1 cellular context compared by ENCODE assay signal in the genomic region with DNA sequence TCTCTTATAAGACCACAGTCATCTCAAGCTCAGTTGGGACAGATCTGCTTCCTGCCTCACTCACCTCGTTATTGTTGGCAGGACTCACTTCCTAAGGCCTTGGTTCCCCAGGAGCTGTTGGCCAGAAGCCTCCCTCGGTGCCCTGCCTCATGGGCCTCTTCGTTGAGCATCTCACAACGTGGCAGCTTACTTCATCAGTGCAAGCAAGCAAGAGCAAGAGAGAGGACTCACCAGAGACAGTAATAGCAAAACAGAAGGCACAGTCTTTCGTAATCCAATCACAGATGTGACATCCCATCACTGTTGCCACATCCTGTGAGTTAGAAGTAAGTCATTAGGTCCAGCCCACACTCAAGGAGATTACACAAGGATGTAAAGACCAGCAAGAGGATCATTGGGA.
TF ChIP-seq lines count a peak whose summit lies in the region.

No MANE protein-coding gene starts in this region.

TF ChIP-seq in HepG2, 621 proteins besides CTCF, POLR2A, EP300 and RAD21 (continued from another document and continues in another):
- TF ChIP-seq NR2F6 (IDR thresholded peaks at IDR 0.05) = no peak
- no peak for TF ChIP-seq NR2F6 (CRISPR knock-in tag; IDR thresholded peaks at IDR 0.05)
- TF ChIP-seq, protein P1, sequence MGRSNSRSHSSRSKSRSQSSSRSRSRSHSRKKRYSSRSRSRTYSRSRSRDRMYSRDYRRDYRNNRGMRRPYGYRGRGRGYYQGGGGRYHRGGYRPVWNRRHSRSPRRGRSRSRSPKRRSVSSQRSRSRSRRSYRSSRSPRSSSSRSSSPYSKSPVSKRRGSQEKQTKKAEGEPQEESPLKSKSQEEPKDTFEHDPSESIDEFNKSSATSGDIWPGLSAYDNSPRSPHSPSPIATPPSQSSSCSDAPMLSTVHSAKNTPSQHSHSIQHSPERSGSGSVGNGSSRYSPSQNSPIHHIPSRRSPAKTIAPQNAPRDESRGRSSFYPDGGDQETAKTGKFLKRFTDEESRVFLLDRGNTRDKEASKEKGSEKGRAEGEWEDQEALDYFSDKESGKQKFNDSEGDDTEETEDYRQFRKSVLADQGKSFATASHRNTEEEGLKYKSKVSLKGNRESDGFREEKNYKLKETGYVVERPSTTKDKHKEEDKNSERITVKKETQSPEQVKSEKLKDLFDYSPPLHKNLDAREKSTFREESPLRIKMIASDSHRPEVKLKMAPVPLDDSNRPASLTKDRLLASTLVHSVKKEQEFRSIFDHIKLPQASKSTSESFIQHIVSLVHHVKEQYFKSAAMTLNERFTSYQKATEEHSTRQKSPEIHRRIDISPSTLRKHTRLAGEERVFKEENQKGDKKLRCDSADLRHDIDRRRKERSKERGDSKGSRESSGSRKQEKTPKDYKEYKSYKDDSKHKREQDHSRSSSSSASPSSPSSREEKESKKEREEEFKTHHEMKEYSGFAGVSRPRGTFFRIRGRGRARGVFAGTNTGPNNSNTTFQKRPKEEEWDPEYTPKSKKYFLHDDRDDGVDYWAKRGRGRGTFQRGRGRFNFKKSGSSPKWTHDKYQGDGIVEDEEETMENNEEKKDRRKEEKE (IDR thresholded peaks at IDR 0.05) = no peak
- TF ChIP-seq SALL1 (CRISPR knock-in tag; IDR thresholded peaks at IDR 0.05) = 0 out of 2 replicates have a peak, but pooled peaks have one; percentile 33
- TF ChIP-seq POLR2AphosphoS5 (IDR thresholded peaks at IDR 0.05; ENCODE audit: low read depth, low read length) = peak; percentile 42; the same call in 1 of the 2 replicates
- TF ChIP-seq ZNF232 (CRISPR knock-in tag; IDR thresholded peaks at IDR 0.05; ENCODE audit: borderline replicate concordance) = no peak
- TF ChIP-seq ZNF660 (CRISPR knock-in tag; IDR thresholded peaks at IDR 0.05; ENCODE audit: borderline replicate concordance, low read depth) = no peak
- no peak for TF ChIP-seq ETV6 (CRISPR knock-in tag; conservative IDR thresholded peaks at IDR 0.05)
- TF ChIP-seq FOXC1 (CRISPR knock-in tag; IDR thresholded peaks at IDR 0.05; ENCODE audit: borderline replicate concordance) = no peak
- TF ChIP-seq, protein P2, sequence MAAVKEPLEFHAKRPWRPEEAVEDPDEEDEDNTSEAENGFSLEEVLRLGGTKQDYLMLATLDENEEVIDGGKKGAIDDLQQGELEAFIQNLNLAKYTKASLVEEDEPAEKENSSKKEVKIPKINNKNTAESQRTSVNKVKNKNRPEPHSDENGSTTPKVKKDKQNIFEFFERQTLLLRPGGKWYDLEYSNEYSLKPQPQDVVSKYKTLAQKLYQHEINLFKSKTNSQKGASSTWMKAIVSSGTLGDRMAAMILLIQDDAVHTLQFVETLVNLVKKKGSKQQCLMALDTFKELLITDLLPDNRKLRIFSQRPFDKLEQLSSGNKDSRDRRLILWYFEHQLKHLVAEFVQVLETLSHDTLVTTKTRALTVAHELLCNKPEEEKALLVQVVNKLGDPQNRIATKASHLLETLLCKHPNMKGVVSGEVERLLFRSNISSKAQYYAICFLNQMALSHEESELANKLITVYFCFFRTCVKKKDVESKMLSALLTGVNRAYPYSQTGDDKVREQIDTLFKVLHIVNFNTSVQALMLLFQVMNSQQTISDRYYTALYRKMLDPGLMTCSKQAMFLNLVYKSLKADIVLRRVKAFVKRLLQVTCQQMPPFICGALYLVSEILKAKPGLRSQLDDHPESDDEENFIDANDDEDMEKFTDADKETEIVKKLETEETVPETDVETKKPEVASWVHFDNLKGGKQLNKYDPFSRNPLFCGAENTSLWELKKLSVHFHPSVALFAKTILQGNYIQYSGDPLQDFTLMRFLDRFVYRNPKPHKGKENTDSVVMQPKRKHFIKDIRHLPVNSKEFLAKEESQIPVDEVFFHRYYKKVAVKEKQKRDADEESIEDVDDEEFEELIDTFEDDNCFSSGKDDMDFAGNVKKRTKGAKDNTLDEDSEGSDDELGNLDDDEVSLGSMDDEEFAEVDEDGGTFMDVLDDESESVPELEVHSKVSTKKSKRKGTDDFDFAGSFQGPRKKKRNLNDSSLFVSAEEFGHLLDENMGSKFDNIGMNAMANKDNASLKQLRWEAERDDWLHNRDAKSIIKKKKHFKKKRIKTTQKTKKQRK (IDR thresholded peaks at IDR 0.05; ENCODE audit: low read length) = no peak
- TF ChIP-seq THAP11 (CRISPR knock-in tag; IDR thresholded peaks at IDR 0.05) = 0 out of 2 replicates have a peak, but pooled peaks have one; percentile 15
- TF ChIP-seq RBM22 (optimal IDR thresholded peaks at IDR 0.05; ENCODE audit: low read length) = peak; percentile 20
- TF ChIP-seq ZNF747 (CRISPR knock-in tag; IDR thresholded peaks at IDR 0.05; ENCODE audit: borderline replicate concordance) = no peak
- TF ChIP-seq MTA1 (CRISPR knock-in tag; IDR thresholded peaks at IDR 0.05; ENCODE audit: borderline replicate concordance) = no peak
- TF ChIP-seq, protein P3, sequence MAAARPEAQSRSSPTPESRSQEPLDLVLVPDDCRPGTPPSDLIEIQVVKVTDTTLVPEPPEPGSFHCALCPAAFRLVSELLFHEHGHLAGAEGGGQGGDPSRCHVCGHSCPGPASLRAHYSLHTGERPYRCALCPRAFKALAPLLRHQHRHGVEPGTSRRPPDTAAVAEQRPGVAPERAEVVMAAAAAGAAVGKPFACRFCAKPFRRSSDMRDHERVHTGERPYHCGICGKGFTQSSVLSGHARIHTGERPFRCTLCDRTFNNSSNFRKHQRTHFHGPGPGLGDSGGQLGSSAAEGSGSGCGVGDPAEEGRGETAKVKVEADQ (CRISPR knock-in tag; IDR thresholded peaks at IDR 0.05; ENCODE audit: borderline replicate concordance) = no peak
- TF ChIP-seq ZNF550 (CRISPR knock-in tag; IDR thresholded peaks at IDR 0.05; ENCODE audit: borderline replicate concordance) = no peak
- no peak for TF ChIP-seq MLLT10 (CRISPR knock-in tag; IDR thresholded peaks at IDR 0.05)
- no peak for TF ChIP-seq PHB2 (IDR thresholded peaks at IDR 0.05; ENCODE audit: partially characterized antibody)
- TF ChIP-seq SOX13 (IDR thresholded peaks at IDR 0.05) = no peak
- peak in 1 of 2 experiments; percentile 19; a peak in 1 of 4 replicates for TF ChIP-seq SOX13 (CRISPR knock-in tag; conservative IDR thresholded peaks at IDR 0.05 in 1 of 2, IDR thresholded peaks at IDR 0.05 in 1 of 2)
- TF ChIP-seq, protein P4, sequence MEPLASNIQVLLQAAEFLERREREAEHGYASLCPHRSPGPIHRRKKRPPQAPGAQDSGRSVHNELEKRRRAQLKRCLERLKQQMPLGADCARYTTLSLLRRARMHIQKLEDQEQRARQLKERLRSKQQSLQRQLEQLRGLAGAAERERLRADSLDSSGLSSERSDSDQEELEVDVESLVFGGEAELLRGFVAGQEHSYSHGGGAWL (CRISPR knock-in tag; IDR thresholded peaks at IDR 0.05) = no peak
- TF ChIP-seq ZNF530 (CRISPR knock-in tag; IDR thresholded peaks at IDR 0.05; ENCODE audit: low read depth) = no peak
- peak; percentile 89 for TF ChIP-seq CEBPG (CRISPR knock-in tag; IDR thresholded peaks at IDR 0.05)
- TF ChIP-seq ATF7 (IDR thresholded peaks at IDR 0.05) = no peak
- no peak for TF ChIP-seq ATF7 (CRISPR knock-in tag; IDR thresholded peaks at IDR 0.05)
- TF ChIP-seq, protein P5, sequence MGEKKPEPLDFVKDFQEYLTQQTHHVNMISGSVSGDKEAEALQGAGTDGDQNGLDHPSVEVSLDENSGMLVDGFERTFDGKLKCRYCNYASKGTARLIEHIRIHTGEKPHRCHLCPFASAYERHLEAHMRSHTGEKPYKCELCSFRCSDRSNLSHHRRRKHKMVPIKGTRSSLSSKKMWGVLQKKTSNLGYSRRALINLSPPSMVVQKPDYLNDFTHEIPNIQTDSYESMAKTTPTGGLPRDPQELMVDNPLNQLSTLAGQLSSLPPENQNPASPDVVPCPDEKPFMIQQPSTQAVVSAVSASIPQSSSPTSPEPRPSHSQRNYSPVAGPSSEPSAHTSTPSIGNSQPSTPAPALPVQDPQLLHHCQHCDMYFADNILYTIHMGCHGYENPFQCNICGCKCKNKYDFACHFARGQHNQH (CRISPR knock-in tag; IDR thresholded peaks at IDR 0.05) = no peak
- TF ChIP-seq, protein P6, sequence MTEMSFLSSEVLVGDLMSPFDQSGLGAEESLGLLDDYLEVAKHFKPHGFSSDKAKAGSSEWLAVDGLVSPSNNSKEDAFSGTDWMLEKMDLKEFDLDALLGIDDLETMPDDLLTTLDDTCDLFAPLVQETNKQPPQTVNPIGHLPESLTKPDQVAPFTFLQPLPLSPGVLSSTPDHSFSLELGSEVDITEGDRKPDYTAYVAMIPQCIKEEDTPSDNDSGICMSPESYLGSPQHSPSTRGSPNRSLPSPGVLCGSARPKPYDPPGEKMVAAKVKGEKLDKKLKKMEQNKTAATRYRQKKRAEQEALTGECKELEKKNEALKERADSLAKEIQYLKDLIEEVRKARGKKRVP (CRISPR knock-in tag; IDR thresholded peaks at IDR 0.05) = peak in 1 of 2 experiments; percentile 29; a peak in 1 of 4 replicates
- TF ChIP-seq, protein P7, sequence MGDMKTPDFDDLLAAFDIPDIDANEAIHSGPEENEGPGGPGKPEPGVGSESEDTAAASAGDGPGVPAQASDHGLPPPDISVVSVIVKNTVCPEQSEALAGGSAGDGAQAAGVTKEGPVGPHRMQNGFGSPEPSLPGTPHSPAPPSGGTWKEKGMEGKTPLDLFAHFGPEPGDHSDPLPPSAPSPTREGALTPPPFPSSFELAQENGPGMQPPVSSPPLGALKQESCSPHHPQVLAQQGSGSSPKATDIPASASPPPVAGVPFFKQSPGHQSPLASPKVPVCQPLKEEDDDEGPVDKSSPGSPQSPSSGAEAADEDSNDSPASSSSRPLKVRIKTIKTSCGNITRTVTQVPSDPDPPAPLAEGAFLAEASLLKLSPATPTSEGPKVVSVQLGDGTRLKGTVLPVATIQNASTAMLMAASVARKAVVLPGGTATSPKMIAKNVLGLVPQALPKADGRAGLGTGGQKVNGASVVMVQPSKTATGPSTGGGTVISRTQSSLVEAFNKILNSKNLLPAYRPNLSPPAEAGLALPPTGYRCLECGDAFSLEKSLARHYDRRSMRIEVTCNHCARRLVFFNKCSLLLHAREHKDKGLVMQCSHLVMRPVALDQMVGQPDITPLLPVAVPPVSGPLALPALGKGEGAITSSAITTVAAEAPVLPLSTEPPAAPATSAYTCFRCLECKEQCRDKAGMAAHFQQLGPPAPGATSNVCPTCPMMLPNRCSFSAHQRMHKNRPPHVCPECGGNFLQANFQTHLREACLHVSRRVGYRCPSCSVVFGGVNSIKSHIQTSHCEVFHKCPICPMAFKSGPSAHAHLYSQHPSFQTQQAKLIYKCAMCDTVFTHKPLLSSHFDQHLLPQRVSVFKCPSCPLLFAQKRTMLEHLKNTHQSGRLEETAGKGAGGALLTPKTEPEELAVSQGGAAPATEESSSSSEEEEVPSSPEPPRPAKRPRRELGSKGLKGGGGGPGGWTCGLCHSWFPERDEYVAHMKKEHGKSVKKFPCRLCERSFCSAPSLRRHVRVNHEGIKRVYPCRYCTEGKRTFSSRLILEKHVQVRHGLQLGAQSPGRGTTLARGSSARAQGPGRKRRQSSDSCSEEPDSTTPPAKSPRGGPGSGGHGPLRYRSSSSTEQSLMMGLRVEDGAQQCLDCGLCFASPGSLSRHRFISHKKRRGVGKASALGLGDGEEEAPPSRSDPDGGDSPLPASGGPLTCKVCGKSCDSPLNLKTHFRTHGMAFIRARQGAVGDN (CRISPR knock-in tag; IDR thresholded peaks at IDR 0.05) = peak; percentile 46; the same call in 1 of the 2 replicates
- TF ChIP-seq HNRNPLL (IDR thresholded peaks at IDR 0.05; ENCODE audit: low read depth, low read length, poor library complexity, severe bottlenecking) = no peak
- no peak for TF ChIP-seq ZNF607 (CRISPR knock-in tag; IDR thresholded peaks at IDR 0.05; ENCODE audit: borderline replicate concordance)
- TF ChIP-seq SAP130 (CRISPR knock-in tag; IDR thresholded peaks at IDR 0.05; ENCODE audit: low read depth) = peak; percentile 44; the same call in 1 of the 2 replicates
- TF ChIP-seq, protein P8, sequence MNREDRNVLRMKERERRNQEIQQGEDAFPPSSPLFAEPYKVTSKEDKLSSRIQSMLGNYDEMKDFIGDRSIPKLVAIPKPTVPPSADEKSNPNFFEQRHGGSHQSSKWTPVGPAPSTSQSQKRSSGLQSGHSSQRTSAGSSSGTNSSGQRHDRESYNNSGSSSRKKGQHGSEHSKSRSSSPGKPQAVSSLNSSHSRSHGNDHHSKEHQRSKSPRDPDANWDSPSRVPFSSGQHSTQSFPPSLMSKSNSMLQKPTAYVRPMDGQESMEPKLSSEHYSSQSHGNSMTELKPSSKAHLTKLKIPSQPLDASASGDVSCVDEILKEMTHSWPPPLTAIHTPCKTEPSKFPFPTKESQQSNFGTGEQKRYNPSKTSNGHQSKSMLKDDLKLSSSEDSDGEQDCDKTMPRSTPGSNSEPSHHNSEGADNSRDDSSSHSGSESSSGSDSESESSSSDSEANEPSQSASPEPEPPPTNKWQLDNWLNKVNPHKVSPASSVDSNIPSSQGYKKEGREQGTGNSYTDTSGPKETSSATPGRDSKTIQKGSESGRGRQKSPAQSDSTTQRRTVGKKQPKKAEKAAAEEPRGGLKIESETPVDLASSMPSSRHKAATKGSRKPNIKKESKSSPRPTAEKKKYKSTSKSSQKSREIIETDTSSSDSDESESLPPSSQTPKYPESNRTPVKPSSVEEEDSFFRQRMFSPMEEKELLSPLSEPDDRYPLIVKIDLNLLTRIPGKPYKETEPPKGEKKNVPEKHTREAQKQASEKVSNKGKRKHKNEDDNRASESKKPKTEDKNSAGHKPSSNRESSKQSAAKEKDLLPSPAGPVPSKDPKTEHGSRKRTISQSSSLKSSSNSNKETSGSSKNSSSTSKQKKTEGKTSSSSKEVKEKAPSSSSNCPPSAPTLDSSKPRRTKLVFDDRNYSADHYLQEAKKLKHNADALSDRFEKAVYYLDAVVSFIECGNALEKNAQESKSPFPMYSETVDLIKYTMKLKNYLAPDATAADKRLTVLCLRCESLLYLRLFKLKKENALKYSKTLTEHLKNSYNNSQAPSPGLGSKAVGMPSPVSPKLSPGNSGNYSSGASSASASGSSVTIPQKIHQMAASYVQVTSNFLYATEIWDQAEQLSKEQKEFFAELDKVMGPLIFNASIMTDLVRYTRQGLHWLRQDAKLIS (CRISPR knock-in tag; IDR thresholded peaks at IDR 0.05) = no peak
- TF ChIP-seq ZNF343 (CRISPR knock-in tag; IDR thresholded peaks at IDR 0.05) = no peak
- TF ChIP-seq, protein P9, sequence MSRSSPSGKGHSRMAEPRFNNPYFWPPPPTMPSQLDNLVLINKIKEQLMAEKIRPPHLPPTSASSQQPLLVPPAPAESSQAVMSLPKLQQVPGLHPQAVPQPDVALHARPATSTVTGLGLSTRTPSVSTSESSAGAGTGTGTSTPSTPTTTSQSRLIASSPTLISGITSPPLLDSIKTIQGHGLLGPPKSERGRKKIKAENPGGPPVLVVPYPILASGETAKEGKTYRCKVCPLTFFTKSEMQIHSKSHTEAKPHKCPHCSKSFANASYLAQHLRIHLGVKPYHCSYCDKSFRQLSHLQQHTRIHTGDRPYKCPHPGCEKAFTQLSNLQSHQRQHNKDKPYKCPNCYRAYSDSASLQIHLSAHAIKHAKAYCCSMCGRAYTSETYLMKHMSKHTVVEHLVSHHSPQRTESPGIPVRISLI (CRISPR knock-in tag; IDR thresholded peaks at IDR 0.05; ENCODE audit: borderline replicate concordance) = no peak
- no peak for TF ChIP-seq ZSCAN31 (CRISPR knock-in tag; IDR thresholded peaks at IDR 0.05; ENCODE audit: low read depth)
- no peak for TF ChIP-seq SIX1 (CRISPR knock-in tag; IDR thresholded peaks at IDR 0.05; ENCODE audit: borderline replicate concordance)
- no peak for TF ChIP-seq NFE2L1 (CRISPR knock-in tag; IDR thresholded peaks at IDR 0.05; ENCODE audit: borderline replicate concordance)
- TF ChIP-seq, protein P10, sequence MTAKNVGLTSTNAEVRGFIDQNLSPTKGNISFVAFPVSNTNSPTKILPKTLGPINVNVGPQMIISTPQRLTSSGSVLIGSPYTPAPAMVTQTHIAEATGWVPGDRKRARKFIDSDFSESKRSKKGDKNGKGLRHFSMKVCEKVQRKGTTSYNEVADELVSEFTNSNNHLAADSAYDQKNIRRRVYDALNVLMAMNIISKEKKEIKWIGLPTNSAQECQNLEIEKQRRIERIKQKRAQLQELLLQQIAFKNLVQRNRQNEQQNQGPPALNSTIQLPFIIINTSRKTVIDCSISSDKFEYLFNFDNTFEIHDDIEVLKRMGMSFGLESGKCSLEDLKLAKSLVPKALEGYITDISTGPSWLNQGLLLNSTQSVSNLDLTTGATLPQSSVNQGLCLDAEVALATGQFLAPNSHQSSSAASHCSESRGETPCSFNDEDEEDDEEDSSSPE (CRISPR knock-in tag; IDR thresholded peaks at IDR 0.05) = no peak
- no peak for TF ChIP-seq ZNF501 (CRISPR knock-in tag; IDR thresholded peaks at IDR 0.05)
